ENCODE assay signal across 16 cellular contexts in genomic region chr11:45215098-45215497, GRCh38.
DNase-seq lines count a peak whose midpoint lies in the region; ATAC-seq and TF ChIP-seq lines count a peak whose summit lies in the region.
"Had no signal": no experiment of that assay in that cellular context is flagged by ENCODE, and none has a peak within 500 bp of the region (broad histone marks: within the 10 kb centered on the region; RNA-seq: fewer than 3 reads in every experiment).

No MANE protein-coding gene starts in this region.

- H3K9me3 ChIP-seq in mesenchymal stem cell (ENCODE audit: control insufficient read depth, low read length) (no peaks in the 10 kb centered on the region), upper lobe of right lung (no peaks in the 10 kb centered on the region)

- H3K4me2 ChIP-seq in mesenchymal stem cell (ENCODE audit: low read length, poor library complexity, severe bottlenecking) = no peak overlapping the region

- H4K8ac ChIP-seq in mesenchymal stem cell (ENCODE audit: low read length) = no peak overlapping the region

- H3K4me1 Mint-ChIP-seq in activated CD8-positive, alpha-beta memory T cell treated with anti-CD3 and anti-CD28 coated beads, Interleukin-2, amount 10 ng/mL, durations not matched to agents 7 days and 5 days = peaks cover 15% of the 10 kb centered on the region
- H3K4me1 Mint-ChIP-seq in activated CD8-positive, alpha-beta T cell treated with anti-CD3 and anti-CD28 coated beads for 36 hours (ENCODE audit: low read depth) = peaks cover 3% of the 10 kb centered on the region
- H3K4me1 Mint-ChIP-seq in stimulated activated effector memory CD8-positive, alpha-beta T cell treated with anti-CD3 and anti-CD28 coated beads, Interleukin-12 subunit alpha, Interleukin-12 subunit beta, amount 100 ng/mL, for 72 hours = peaks cover 5% of the 10 kb centered on the region

- H3K36me3 ChIP-seq in mesenchymal stem cell (ENCODE audit: control insufficient read depth in 1 of 2, insufficient read depth in 2 of 2, low read depth in 1 of 2, low read length in 2 of 2) (peaks cover 0 to 29% of the 10 kb centered on the region in 2 experiments), upper lobe of right lung (peaks cover 11% of the 10 kb centered on the region)

- no peak overlapping the region for H2AK5ac ChIP-seq in mesenchymal stem cell (ENCODE audit: low read length, severe bottlenecking)

- no peaks in the 10 kb centered on the region for H3K79me1 ChIP-seq in mesenchymal stem cell (replicated peaks; ENCODE audit: low read length, poor library complexity, severe bottlenecking)

- no peak overlapping the region for H2BK15ac ChIP-seq in mesenchymal stem cell (ENCODE audit: low read depth, poor library complexity, severe bottlenecking)

- H3K36me3 Mint-ChIP-seq in activated CD8-positive, alpha-beta memory T cell treated with anti-CD3 and anti-CD28 coated beads, Interleukin-2, amount 10 ng/mL, durations not matched to agents 7 days and 5 days = no peaks in the 10 kb centered on the region
- no peaks in the 10 kb centered on the region for H3K36me3 Mint-ChIP-seq in activated CD8-positive, alpha-beta T cell treated with anti-CD3 and anti-CD28 coated beads for 36 hours (ENCODE audit: low read depth)
- H3K36me3 Mint-ChIP-seq in stimulated activated effector memory CD8-positive, alpha-beta T cell treated with anti-CD3 and anti-CD28 coated beads, Interleukin-12 subunit alpha, Interleukin-12 subunit beta, amount 100 ng/mL, for 72 hours = no peaks in the 10 kb centered on the region

- ATAC-seq in activated CD8-positive, alpha-beta memory T cell treated with anti-CD3 and anti-CD28 coated beads, Interleukin-2, amount 10 ng/mL, durations not matched to agents 7 days and 5 days = no peak
- no peak for ATAC-seq in activated CD8-positive, alpha-beta T cell treated with anti-CD3 and anti-CD28 coated beads for 36 hours
- no peak for ATAC-seq in stimulated activated effector memory CD8-positive, alpha-beta T cell treated with anti-CD3 and anti-CD28 coated beads, Interleukin-12 subunit alpha, Interleukin-12 subunit beta, amount 100 ng/mL, for 72 hours
- ATAC-seq in upper lobe of right lung = no peak
- no peak for ATAC-seq in left colon

- H4K91ac ChIP-seq in mesenchymal stem cell (ENCODE audit: low read length) = peak overlapping the region; percentile 47

- H3K14ac ChIP-seq in mesenchymal stem cell (ENCODE audit: low read length in 2 of 2) = no peak overlapping the region

- no peak overlapping the region for H3K23ac ChIP-seq in mesenchymal stem cell (ENCODE audit: low read length in 2 of 2)

- H3K4ac ChIP-seq in mesenchymal stem cell (ENCODE audit: low read depth in 1 of 2, low read length in 2 of 2) = no peak overlapping the region

- H3K4me1 ChIP-seq in mesenchymal stem cell (ENCODE audit: control insufficient read depth, insufficient read depth, low read depth, low read length) = peaks cover 5% of the 10 kb centered on the region
- peaks cover 7% of the 10 kb centered on the region for H3K4me1 ChIP-seq in upper lobe of right lung

- H3K4me3 Mint-ChIP-seq in activated CD8-positive, alpha-beta memory T cell treated with anti-CD3 and anti-CD28 coated beads, Interleukin-2, amount 10 ng/mL, durations not matched to agents 7 days and 5 days = no peak overlapping the region
- H3K4me3 Mint-ChIP-seq in activated CD8-positive, alpha-beta T cell treated with anti-CD3 and anti-CD28 coated beads for 36 hours = no peak overlapping the region
- no peak overlapping the region for H3K4me3 Mint-ChIP-seq in stimulated activated effector memory CD8-positive, alpha-beta T cell treated with anti-CD3 and anti-CD28 coated beads, Interleukin-12 subunit alpha, Interleukin-12 subunit beta, amount 100 ng/mL, for 72 hours
- H3K4me3 Mint-ChIP-seq: H9 had no signal

- 98% methylated on average over 2 of the region's 2 CpGs for WGBS in mesenchymal stem cell

- no peak overlapping the region for H2BK120ac ChIP-seq in mesenchymal stem cell (ENCODE audit: low read depth, low read length)

- TF ChIP-seq CTCF in activated CD8-positive, alpha-beta T cell treated with anti-CD3 and anti-CD28 coated beads for 36 hours (IDR thresholded peaks at IDR 0.05) = no peak
- no peak for TF ChIP-seq CTCF in upper lobe of right lung (IDR thresholded peaks at IDR 0.05)

- intact Hi-C loops in activated CD8-positive, alpha-beta T cell treated with anti-CD3 and anti-CD28 coated beads for 36 hours (cut with micrococcal nuclease) = no loop called here
- intact Hi-C loops in upper lobe of right lung (cut with DNase I) (no loop called here), left colon (cut with DNase I, micrococcal nuclease) (no loop called here)

- H3K9me3 Mint-ChIP-seq in activated CD8-positive, alpha-beta memory T cell treated with anti-CD3 and anti-CD28 coated beads, Interleukin-2, amount 10 ng/mL, durations not matched to agents 7 days and 5 days (ENCODE audit: low read depth) = no peaks in the 10 kb centered on the region
- no peaks in the 10 kb centered on the region for H3K9me3 Mint-ChIP-seq in activated CD8-positive, alpha-beta T cell treated with anti-CD3 and anti-CD28 coated beads for 36 hours
- H3K9me3 Mint-ChIP-seq in stimulated activated effector memory CD8-positive, alpha-beta T cell treated with anti-CD3 and anti-CD28 coated beads, Interleukin-12 subunit alpha, Interleukin-12 subunit beta, amount 100 ng/mL, for 72 hours = no peaks in the 10 kb centered on the region
- H3K9me3 Mint-ChIP-seq: H9 had no signal

- no peak overlapping the region for H2BK5ac ChIP-seq in mesenchymal stem cell (ENCODE audit: low read depth, low read length, poor library complexity, severe bottlenecking)

- DNase-seq in activated CD8-positive, alpha-beta memory T cell treated with anti-CD3 and anti-CD28 coated beads, Interleukin-2, amount 10 ng/mL, durations not matched to agents 7 days and 5 days = no peak
- no peak for DNase-seq in activated CD8-positive, alpha-beta memory T cell treated with anti-CD3 and anti-CD28 coated beads for 24 hours
- DNase-seq in activated CD8-positive, alpha-beta T cell treated with anti-CD3 and anti-CD28 coated beads for 36 hours = no peak
- DNase-seq in mesenchymal stem cell = no peak
- no peak for DNase-seq in stimulated activated effector memory CD8-positive, alpha-beta T cell treated with anti-CD3 and anti-CD28 coated beads, Interleukin-12 subunit alpha, Interleukin-12 subunit beta, amount 100 ng/mL, for 72 hours (ENCODE audit: low spot score in 2 of 2)
- DNase-seq in upper lobe of right lung = no peak
- DNase-seq in left colon = no peak
- no peak for DNase-seq in globus pallidus (ENCODE audit: low spot score)
- DNase-seq: 8988T, DMS79 treated with DMSO at 0.1 percent for 48 hours, H9, NCI-H1105 treated with DMSO at 0.1 percent for 48 hours, NCI-H187, NCI-H345, NCI-H69 had no signal

- H3K27me3 Mint-ChIP-seq in activated CD8-positive, alpha-beta memory T cell treated with anti-CD3 and anti-CD28 coated beads, Interleukin-2, amount 10 ng/mL, durations not matched to agents 7 days and 5 days = no peaks in the 10 kb centered on the region
- H3K27me3 Mint-ChIP-seq in activated CD8-positive, alpha-beta T cell treated with anti-CD3 and anti-CD28 coated beads for 36 hours = no peaks in the 10 kb centered on the region

- POLR2A ChIA-PET in activated CD8-positive, alpha-beta T cell treated with anti-CD3 and anti-CD28 coated beads for 36 hours (lab: Charles Lee) = interaction anchor here (1.4 kb wide), 1 partner anchor 9 kb away, joined by 3 read pairs; no protein-coding TSS in a partner anchor

- H3K18ac ChIP-seq in mesenchymal stem cell (ENCODE audit: low read depth in 1 of 2, low read length in 2 of 2) = no peak overlapping the region

- no peak overlapping the region for H2AFZ ChIP-seq in mesenchymal stem cell (ENCODE audit: low read depth, low read length)

- H3K9ac ChIP-seq in mesenchymal stem cell (ENCODE audit: low read length) = no peak overlapping the region

- H3K27ac Mint-ChIP-seq in activated CD8-positive, alpha-beta memory T cell treated with anti-CD3 and anti-CD28 coated beads, Interleukin-2, amount 10 ng/mL, durations not matched to agents 7 days and 5 days = peak overlapping the region; percentile 73
- peak overlapping the region; percentile 10 for H3K27ac Mint-ChIP-seq in activated CD8-positive, alpha-beta T cell treated with anti-CD3 and anti-CD28 coated beads for 36 hours
- H3K27ac Mint-ChIP-seq in stimulated activated effector memory CD8-positive, alpha-beta T cell treated with anti-CD3 and anti-CD28 coated beads, Interleukin-12 subunit alpha, Interleukin-12 subunit beta, amount 100 ng/mL, for 72 hours = peak overlapping the region; percentile 52
- H3K27ac Mint-ChIP-seq: H9 had no signal

- no peak overlapping the region for H3K27ac ChIP-seq in mesenchymal stem cell (ENCODE audit: low read length, poor library complexity, severe bottlenecking)
- no peak overlapping the region for H3K27ac ChIP-seq in upper lobe of right lung
- H3K27ac ChIP-seq: HL-60 had no signal

- H3K27me3 ChIP-seq in mesenchymal stem cell (ENCODE audit: control insufficient read depth in 1 of 2, insufficient read depth in 1 of 2, low read length in 2 of 2) (no peaks in the 10 kb centered on the region), upper lobe of right lung (no peaks in the 10 kb centered on the region)

- CTCF ChIA-PET in activated CD8-positive, alpha-beta memory T cell treated with anti-CD3 and anti-CD28 coated beads, Interleukin-2, amount 10 ng/mL, durations not matched to agents 7 days and 5 days (lab: Charles Lee) = interaction anchor here (1.0 to 1.1 kb wide), 3 partner anchors 12 to 438 kb away, joined by 3 read pairs; no protein-coding TSS in a partner anchor
- CTCF ChIA-PET in activated CD8-positive, alpha-beta T cell treated with anti-CD3 and anti-CD28 coated beads for 36 hours (lab: Charles Lee) = no interaction called here

- no peak overlapping the region for H2BK12ac ChIP-seq in mesenchymal stem cell (ENCODE audit: low read length in 2 of 2)

- H3K4me3 ChIP-seq in mesenchymal stem cell (ENCODE audit: insufficient read depth in 1 of 2, low read depth in 1 of 2, low read length in 2 of 2) (no peak overlapping the region), upper lobe of right lung (no peak overlapping the region)

Comparison
In these comparisons a context has a peak if more than half of its experiments do, and no peak if none do; other contexts are left out.
1. H3K27ac Mint-ChIP-seq: peak in every context shown above with its lines; median percentile 73 in activated CD8-positive, alpha-beta memory T cell treated with anti-CD3 and anti-CD28 coated beads, Interleukin-2, amount 10 ng/mL, durations not matched to agents 7 days and 5 days; 52 in stimulated activated effector memory CD8-positive, alpha-beta T cell treated with anti-CD3 and anti-CD28 coated beads, Interleukin-12 subunit alpha, Interleukin-12 subunit beta, amount 100 ng/mL, for 72 hours; 10 in activated CD8-positive, alpha-beta T cell treated with anti-CD3 and anti-CD28 coated beads for 36 hours.